Comparison of ENCODE assay signal across 8 cellular contexts in genomic region chr4:118353452-118353851, GRCh38. TPM values are rescaled to one million over a fixed set of nuclear protein-coding genes. Genes with fewer than 3 reads are reported as not detected.
DNase-seq lines count a peak whose midpoint lies in the region; ATAC-seq and TF ChIP-seq lines count a peak whose summit lies in the region.

No MANE protein-coding gene starts in this region.

- peak; percentile 1 for ATAC-seq in GM18511 (IDR thresholded peaks at IDR 0.05; ENCODE audit: unreplicated experiment)
- ATAC-seq in GM19397 (IDR thresholded peaks at IDR 0.05; ENCODE audit: unreplicated experiment): no peak
- ATAC-seq in HG02970 (IDR thresholded peaks at IDR 0.05; ENCODE audit: low FRiP score, unreplicated experiment): no peak
- no peak for ATAC-seq in GM19452 (IDR thresholded peaks at IDR 0.05; ENCODE audit: unreplicated experiment)
- ATAC-seq in GM18907 (IDR thresholded peaks at IDR 0.05; ENCODE audit: unreplicated experiment): no peak

- intact Hi-C loops in ovary (cut with DNase I): no loop called here

- peak; percentile 46 for DNase-seq in NCI-H69 (lab: John Stamatoyannopoulos, UW)
- no peak for DNase-seq in endothelial cell (ENCODE audit: low spot score)
- no peak for DNase-seq in ovary

- H3K9me3 Mint-ChIP-seq in endothelial cell (ENCODE audit: unreplicated experiment): no peaks in the 10 kb centered on the region

- no peak overlapping the region for H3K27ac ChIP-seq in ovary

- no peaks in the 10 kb centered on the region for H3K36me3 ChIP-seq in ovary

- H3K4me3 ChIP-seq in ovary: peak overlapping the region; percentile 44

- TF ChIP-seq POLR2A in ovary (IDR thresholded peaks at IDR 0.05): no peak

- TF ChIP-seq CTCF in endothelial cell (IDR thresholded peaks at IDR 0.05; ENCODE audit: unreplicated experiment) (no peak), ovary (IDR thresholded peaks at IDR 0.05) (no peak)

- no peaks in the 10 kb centered on the region for H3K27me3 ChIP-seq in ovary

- peaks cover 11% of the 10 kb centered on the region for H3K4me1 Mint-ChIP-seq in endothelial cell (ENCODE audit: unreplicated experiment)

- H3K9me3 ChIP-seq in ovary: no peaks in the 10 kb centered on the region

- whole genome bisulfite sequencing in ovary, 3 donors: 2 to 8% (median 7%) methylated on average over 9 of the region's 9 CpGs

- no peak overlapping the region for H3K27ac Mint-ChIP-seq in endothelial cell (ENCODE audit: unreplicated experiment)

- peaks cover 4% of the 10 kb centered on the region for H3K36me3 Mint-ChIP-seq in endothelial cell (ENCODE audit: low read depth, unreplicated experiment)

- H3K4me3 Mint-ChIP-seq in endothelial cell (ENCODE audit: unreplicated experiment): peak overlapping the region; percentile 81

- H3K4me1 ChIP-seq in ovary (ENCODE audit: insufficient read depth): peaks cover 5% of the 10 kb centered on the region

- no peak for TF ChIP-seq EP300 in ovary (IDR thresholded peaks at IDR 0.05)

- H3K27me3 Mint-ChIP-seq in endothelial cell (ENCODE audit: unreplicated experiment): peaks cover 9% of the 10 kb centered on the region

RNA-seq across cellular contexts. Expression of gene PRSS12, which starts 0.6 kb away (rescaled TPM):
- total RNA-seq in endothelial cell (ENCODE audit: unreplicated experiment) (0.77 TPM), ovary (1 to 10 TPM in 5 of 7 donors, under 1 TPM in 2; 0.35 to 5.5 (median 1.2) TPM)
- polyA plus RNA-seq in ovary: 1 to 10 TPM; 1.2 to 5.9 TPM
